ENCODE assay signal across 26 cellular contexts in the genomic region with DNA sequence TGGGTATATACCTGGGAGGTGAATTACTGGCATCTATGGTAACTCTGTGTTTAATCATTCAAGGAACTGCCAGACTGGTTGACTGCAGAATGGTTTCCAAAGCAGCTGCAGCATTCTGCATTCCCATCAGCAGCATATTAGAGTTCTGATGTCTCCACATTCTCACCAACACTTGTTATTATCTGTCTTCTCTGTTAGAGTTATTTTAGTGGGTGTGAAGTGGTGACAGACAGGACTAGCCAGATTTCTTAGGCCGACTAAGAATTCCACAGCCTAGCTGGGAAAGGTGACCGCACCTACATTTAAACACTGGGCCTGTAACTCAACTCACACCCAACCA.
"Had no signal": no experiment of that assay in that cellular context is flagged by ENCODE, and none has a peak within 500 bp of the region (broad histone marks: within the 10 kb centered on the region; RNA-seq: fewer than 3 reads in every experiment).

No MANE protein-coding gene starts in this region.

- H3K9me3 Mint-ChIP-seq: activated CD4-positive, alpha-beta T cell treated with anti-CD3 and anti-CD28 coated beads, Interleukin-2, amount 10 ng/mL, durations not matched to agents 24 days and 14 days; activated CD8-positive, alpha-beta T cell treated with anti-CD3 and anti-CD28 coated beads for 36 hours; activated naive CD4-positive, alpha-beta T cell treated with anti-CD3 and anti-CD28 coated beads, Interleukin-2, amount 50 U/mL, for 72 hours; activated T-cell treated with anti-CD3 and anti-CD28 coated beads, Interleukin-2, amount 50 U/mL, for 4 hours; activated T-helper 1 cell treated with anti-CD3 and anti-CD28 coated beads, Interleukin-12 subunit alpha, Interleukin-12 subunit beta, Interleukin-2, Interleukin-4 antibody, amounts not matched to agents 30 ng/mL and 10 ng/mL and 1 ng/mL, durations not matched to agents 14 hours and 24 hours and 36 hours; T-helper 2 cell treated with Interferon-gamma antibody and Interleukin-4, amounts not matched to agents 5 μg/mL and 100 μg/mL, for 36 hours had no signal

- DNase-seq: activated CD4-positive, alpha-beta T cell treated with anti-CD3 and anti-CD28 coated beads, Interleukin-2, amount 10 ng/mL, durations not matched to agents 24 days and 14 days; activated CD4-positive, alpha-beta T cell treated with anti-CD3 and anti-CD28 coated beads, Interleukin-2, amount 50 U/mL, for 4 hours; activated CD8-positive, alpha-beta T cell treated with anti-CD3 and anti-CD28 coated beads for 36 hours; activated gamma-delta T cell treated with Interleukin-2 at 50 U/mL for 16 hours; activated naive CD4-positive, alpha-beta T cell treated with anti-CD3 and anti-CD28 coated beads for 36 hours; activated T-cell treated with anti-CD3 and anti-CD28 coated beads for 4 hours; activated T-cell treated with anti-CD3 and anti-CD28 coated beads, Interleukin-2, amount 50 U/mL, for 4 hours; adrenal gland; caudate nucleus; MM.1S; MV-4-11; NCI-H1092; NCI-H1436 treated with DMSO at 0.1 percent for 48 hours; NCI-H1694 treated with DMSO at 0.1 percent for 48 hours; NCI-H2029; NCI-H2171; NCI-H510A; NCI-H526; NCI-H748 treated with DMSO at 0.1 percent for 48 hours; NK-92 treated with Interleukin-12 subunit alpha and Interleukin-12 subunit beta, amount 100 ng/mL, for 24 hours; Right ventricle myocardium superior had no signal

- H3K4me3 ChIP-seq: adrenal gland had no signal

- H3K27ac ChIP-seq: adrenal gland, KMS-11 had no signal

- H3K9ac ChIP-seq: KMS-11 had no signal

- H3K4me1 ChIP-seq: adrenal gland had no signal

- H3K4me3 Mint-ChIP-seq: activated CD4-positive, alpha-beta T cell treated with anti-CD3 and anti-CD28 coated beads, Interleukin-2, amount 10 ng/mL, durations not matched to agents 24 days and 14 days; activated CD8-positive, alpha-beta T cell treated with anti-CD3 and anti-CD28 coated beads for 36 hours; activated naive CD4-positive, alpha-beta T cell treated with anti-CD3 and anti-CD28 coated beads for 36 hours; activated T-cell treated with anti-CD3 and anti-CD28 coated beads, Interleukin-2, amount 50 U/mL, for 4 hours; activated T-helper 1 cell treated with anti-CD3 and anti-CD28 coated beads, Interleukin-12 subunit alpha, Interleukin-12 subunit beta, Interleukin-2, Interleukin-4 antibody, amounts not matched to agents 30 ng/mL and 10 ng/mL and 1 ng/mL, durations not matched to agents 14 hours and 24 hours and 36 hours; brain; T-helper 2 cell treated with Interferon-gamma antibody and Interleukin-4, amounts not matched to agents 5 μg/mL and 100 μg/mL, for 36 hours had no signal

- H3K36me3 Mint-ChIP-seq: activated naive CD4-positive, alpha-beta T cell treated with anti-CD3 and anti-CD28 coated beads, Interleukin-2, amount 50 U/mL, for 72 hours; brain had no signal

- H3K9me3 ChIP-seq: adrenal gland had no signal

- H3K27me3 ChIP-seq: adrenal gland had no signal

- H3K4me2 ChIP-seq: KMS-11 had no signal

- H3K27ac Mint-ChIP-seq: activated CD4-positive, alpha-beta T cell treated with anti-CD3 and anti-CD28 coated beads, Interleukin-2, amount 10 ng/mL, durations not matched to agents 24 days and 14 days; activated CD8-positive, alpha-beta T cell treated with anti-CD3 and anti-CD28 coated beads for 36 hours; activated naive CD4-positive, alpha-beta T cell treated with anti-CD3 and anti-CD28 coated beads for 36 hours; activated naive CD4-positive, alpha-beta T cell treated with anti-CD3 and anti-CD28 coated beads, Interleukin-2, amount 50 U/mL, for 72 hours; activated T-helper 1 cell treated with anti-CD3 and anti-CD28 coated beads, Interleukin-12 subunit alpha, Interleukin-12 subunit beta, Interleukin-2, Interleukin-4 antibody, amounts not matched to agents 30 ng/mL and 10 ng/mL and 1 ng/mL, durations not matched to agents 14 hours and 24 hours and 36 hours; brain; T-helper 2 cell treated with Interferon-gamma antibody and Interleukin-4, amounts not matched to agents 5 μg/mL and 100 μg/mL, for 36 hours had no signal

- ATAC-seq: activated CD8-positive, alpha-beta T cell treated with anti-CD3 and anti-CD28 coated beads for 36 hours; activated naive CD4-positive, alpha-beta T cell treated with anti-CD3 and anti-CD28 coated beads, Interleukin-2, amount 50 U/mL, for 72 hours; activated T-cell treated with anti-CD3 and anti-CD28 coated beads, Interleukin-2, amount 50 U/mL, for 4 hours had no signal

- H3K36me3 ChIP-seq: adrenal gland had no signal
